ENCODE assay signal across 8 cellular contexts in genomic region chr2:147082850-147083522, GRCh38.
A peak's percentile ranks its signal among the peaks of the same experiment; 100 is the strongest.
DNase-seq lines count a peak whose midpoint lies in the region; ATAC-seq and TF ChIP-seq lines count a peak whose summit lies in the region.

No MANE protein-coding gene starts in this region.

- WGBS in endodermal cell (ENCODE audit: insufficient coverage in 1 of 2, insufficient read length in 1 of 2), 2 experiments = 58 to 100% methylated on average over 1 to 3 of the region's 3 CpGs

- no peak overlapping the region for H3K27ac ChIP-seq in endodermal cell (ENCODE audit: low read depth, low read length)

- H3K4me1 ChIP-seq in endodermal cell (ENCODE audit: control insufficient read depth, insufficient read depth, low read length) = no peaks in the 10 kb centered on the region

- H3K27ac Mint-ChIP-seq in endodermal cell = no peak overlapping the region

- H3K9me3 ChIP-seq in endodermal cell (ENCODE audit: control insufficient read depth, low read length) = no peaks in the 10 kb centered on the region

- no peaks in the 10 kb centered on the region for H3K36me3 Mint-ChIP-seq in endodermal cell (ENCODE audit: low read depth)

- H3K27me3 Mint-ChIP-seq in endodermal cell (ENCODE audit: insufficient read depth) = no peaks in the 10 kb centered on the region

- H3K36me3 ChIP-seq in endodermal cell (ENCODE audit: control insufficient read depth, insufficient read depth, low read length) = no peaks in the 10 kb centered on the region

- no peaks in the 10 kb centered on the region for H3K4me1 Mint-ChIP-seq in endodermal cell

- H3K4me3 Mint-ChIP-seq in endodermal cell = no peak overlapping the region

- H3K9me3 Mint-ChIP-seq in endodermal cell = no peaks in the 10 kb centered on the region

- no peaks in the 10 kb centered on the region for H3K27me3 ChIP-seq in endodermal cell (ENCODE audit: control insufficient read depth, insufficient read depth, low read length, poor library complexity, severe bottlenecking)

- H3K9ac ChIP-seq in endodermal cell (ENCODE audit: extremely low read depth, low read length, poor library complexity, severe bottlenecking) = no peak overlapping the region

- peak; percentile 93 for ATAC-seq in GM18868 (IDR thresholded peaks at IDR 0.05; ENCODE audit: unreplicated experiment)
- peak; percentile 85 for ATAC-seq in HG03066 (IDR thresholded peaks at IDR 0.05; ENCODE audit: low read depth, unreplicated experiment)

- peak; percentile 93 for TF ChIP-seq CTCF in endodermal cell (conservative IDR thresholded peaks at IDR 0.05)

- no peak overlapping the region for H3K4me3 ChIP-seq in endodermal cell (ENCODE audit: low read length)

- DNase-seq in CD1c-positive myeloid dendritic cell (ENCODE audit: extremely low spot score) (peak; percentile 68), NCI-H2227 (lab: John Stamatoyannopoulos, UW; ENCODE audit: unreplicated experiment) (peak; percentile 82), endodermal cell (peak; percentile 87), middle frontal gyrus (ENCODE audit: extremely low spot score, low spot score) (peak; percentile 65), stromal cell of bone marrow (ENCODE audit: low read depth) (peak; percentile 48)
- peak; percentile 27 to 71 for DNase-seq in activated CD4-positive, alpha-beta T cell treated with anti-CD3 and anti-CD28 coated beads for 4 hours
